Comparison of ENCODE assay signal across 22 cellular contexts in genomic region chr18:9822587-9822986, GRCh38.
DNase-seq lines count a peak whose midpoint lies in the region; ATAC-seq and TF ChIP-seq lines count a peak whose summit lies in the region.
"Had no signal": no experiment of that assay in that cellular context is flagged by ENCODE, and none has a peak within 500 bp of the region (broad histone marks: within the 10 kb centered on the region; RNA-seq: fewer than 3 reads in every experiment).

No MANE protein-coding gene starts in this region.

- no peak overlapping the region for H2BK20ac ChIP-seq in IMR-90 (ENCODE audit: low read depth, low read length)

- POLR2A ChIA-PET in IMR-90 (lab: Charles Lee; ENCODE audit: unreplicated experiment) = no interaction called here

- H3K27ac ChIP-seq in IMR-90 (ENCODE audit: insufficient read depth, low read length) (no peak overlapping the region), esophagus muscularis mucosa (replicated peaks in 1 of 4) (peak overlapping the region in 3 of 4 donors; percentile 83 to 88 (median 87)), gastrocnemius medialis (peak overlapping the region in 3 of 4 donors; percentile 62 to 78 (median 68))

- peaks cover 27 to 48% of the 10 kb centered on the region in 2 experiments for H3K79me1 ChIP-seq in IMR-90 (ENCODE audit: low read depth in 1 of 2, low read length in 2 of 2)

- no peak for TF ChIP-seq RAD21 in IMR-90 (IDR thresholded peaks at IDR 0.05; ENCODE audit: low read length)

- H3K27ac Mint-ChIP-seq in progenitor cell of endocrine pancreas = no peak overlapping the region
- H3K27ac Mint-ChIP-seq: CD4-positive, alpha-beta memory T cell had no signal

- H3K56ac ChIP-seq in IMR-90 (ENCODE audit: extremely low read depth, insufficient read depth, low read length) = no peak overlapping the region

- peaks cover 14% of the 10 kb centered on the region for H3K9me3 Mint-ChIP-seq in progenitor cell of endocrine pancreas (ENCODE audit: low read depth)

- no peaks in the 10 kb centered on the region for H3K27me3 ChIP-seq in IMR-90 (ENCODE audit: control insufficient read depth, insufficient read depth, low read length)
- H3K27me3 ChIP-seq in esophagus muscularis mucosa = no peaks in the 10 kb centered on the region
- H3K27me3 ChIP-seq in gastrocnemius medialis = no peaks in the 10 kb centered on the region

- no peak overlapping the region for H2BK120ac ChIP-seq in IMR-90 (ENCODE audit: low read depth, low read length)

- intact Hi-C loops in IMR-90 (cut with micrococcal nuclease) (no loop called here), esophagus muscularis mucosa (cut with DNase I) (no loop called here), gastrocnemius medialis (cut with DNase I; ENCODE audit: low total_unique reads) (no loop called here)

- H3K9me3 ChIP-seq in IMR-90 (ENCODE audit: control insufficient read depth, insufficient read depth, low read length) = no peaks in the 10 kb centered on the region
- peaks cover 0 to 7% (median 0%) of the 10 kb centered on the region in 4 donors for H3K9me3 ChIP-seq in esophagus muscularis mucosa
- H3K9me3 ChIP-seq in gastrocnemius medialis = no peaks in the 10 kb centered on the region

- in situ Hi-C loops in IMR-90 (cut with MboI; ENCODE audit: low sequenced_read_pairs) = no loop called here
- in situ Hi-C loops in gastrocnemius medialis (cut with MboI; ENCODE audit: low sequenced_read_pairs in 4 of 4) = loop anchor here in 2 of 4 donors (25.0 kb wide), 2 partner anchors 90 to 715 kb away; partner anchors contain the start of genes VAPA (in 2 of the 2) and NAPG (in 1 of the 2)

- no peak overlapping the region for H4K91ac ChIP-seq in IMR-90 (ENCODE audit: insufficient read depth, low read depth, low read length)

- H3K4me2 ChIP-seq in IMR-90 (ENCODE audit: low read depth, low read length) = no peak overlapping the region
- H3K4me2 ChIP-seq: A549 had no signal

- dilution Hi-C loops in IMR-90 (cut with HindIII; ENCODE audit: low sequenced_read_pairs, unreplicated experiment) = no loop called here

- no peak overlapping the region for H3K18ac ChIP-seq in IMR-90 (ENCODE audit: low read depth, low read length)

- TF ChIP-seq CTCF in IMR-90 (conservative IDR thresholded peaks at IDR 0.05; ENCODE audit: low read depth, low read length) (no peak), esophagus muscularis mucosa (IDR thresholded peaks at IDR 0.05) (no peak), gastrocnemius medialis (IDR thresholded peaks at IDR 0.05 in 4 of 5, conservative IDR thresholded peaks at IDR 0.05 in 1 of 5) (no peak), progenitor cell of endocrine pancreas (IDR thresholded peaks at IDR 0.05; ENCODE audit: unreplicated experiment) (no peak)

- no peak overlapping the region for H3K4ac ChIP-seq in IMR-90 (ENCODE audit: low read depth, low read length)

- H3K4me3 Mint-ChIP-seq in progenitor cell of endocrine pancreas (ENCODE audit: low read depth) = no peak overlapping the region
- H3K4me3 Mint-ChIP-seq: CD4-positive, alpha-beta memory T cell had no signal

- H3K4me1 Mint-ChIP-seq in progenitor cell of endocrine pancreas (ENCODE audit: low read depth) = peaks cover 3% of the 10 kb centered on the region
- H3K4me1 Mint-ChIP-seq: CD4-positive, alpha-beta memory T cell had no signal

- H4K8ac ChIP-seq in IMR-90 (ENCODE audit: low read depth in 2 of 2, low read length in 2 of 2) = no peak overlapping the region

- TF ChIP-seq POLR2A in IMR-90 (IDR thresholded peaks at IDR 0.05; ENCODE audit: low read depth, low read length) (no peak), esophagus muscularis mucosa (IDR thresholded peaks at IDR 0.05; ENCODE audit: low read depth) (no peak), gastrocnemius medialis (IDR thresholded peaks at IDR 0.05) (no peak)

- H3K9me1 ChIP-seq in IMR-90 (ENCODE audit: insufficient read depth, low read length) = peaks cover 21% of the 10 kb centered on the region

- no peaks in the 10 kb centered on the region for H3K36me3 Mint-ChIP-seq in progenitor cell of endocrine pancreas (ENCODE audit: insufficient read depth)
- H3K36me3 Mint-ChIP-seq: CD4-positive, alpha-beta memory T cell had no signal

- peaks cover 2% of the 10 kb centered on the region; the same call in 1 of the 2 replicates for H3K36me3 ChIP-seq in IMR-90 (ENCODE audit: control insufficient read depth, insufficient read depth, low read length)
- no peaks in the 10 kb centered on the region for H3K36me3 ChIP-seq in esophagus muscularis mucosa
- H3K36me3 ChIP-seq in gastrocnemius medialis = no peaks in the 10 kb centered on the region

- H3K4me3 ChIP-seq in IMR-90 (ENCODE audit: insufficient read depth, low read depth, low read length) (no peak overlapping the region), esophagus muscularis mucosa (no peak overlapping the region), gastrocnemius medialis (no peak overlapping the region)
- H3K4me3 ChIP-seq: A549, GM12878, GM23248 had no signal

- H3K9ac ChIP-seq in IMR-90 (ENCODE audit: low read depth, low read length) = no peak overlapping the region
- H3K9ac ChIP-seq: GM23248 had no signal

- H2AK5ac ChIP-seq in IMR-90 (ENCODE audit: low read depth, low read length) = no peak overlapping the region

- peak; percentile 89 for DNase-seq in DMS 273 (lab: John Stamatoyannopoulos, UW; ENCODE audit: unreplicated experiment)
- no peak for DNase-seq in IMR-90
- DNase-seq in esophagus muscularis mucosa (ENCODE audit: extremely low spot score) = no peak
- DNase-seq in gastrocnemius medialis = no peak
- DNase-seq in NCI-H345 treated with DMSO at 0.1 percent for 48 hours (lab: John Stamatoyannopoulos, UW; ENCODE audit: unreplicated experiment) = no peak
- no peak for DNase-seq in islet precursor cell
- DNase-seq in progenitor cell of endocrine pancreas (ENCODE audit: low spot score, unreplicated experiment) = no peak
- DNase-seq: 8988T; ACHN; AML-193; C1 segment of cervical spinal cord; Calu3; CD4-positive, alpha-beta memory T cell; COR-L47; DMS79; EL; GDM1; GM23248; H7; HCEC 1CT had no signal

- 98% methylated on average over 5 of the region's 8 CpGs; no CpG with 5 or more reads in 1 of the 2 experiments for WGBS in IMR-90 (ENCODE audit: extremely low coverage in 2 of 2, insufficient read length in 1 of 2), 2 experiments
- 97% methylated on average over 8 of the region's 8 CpGs for WGBS in esophagus muscularis mucosa

- H3K23ac ChIP-seq in IMR-90 (ENCODE audit: low read depth, low read length) = no peak overlapping the region

- no peaks in the 10 kb centered on the region for H4K20me1 ChIP-seq in IMR-90 (ENCODE audit: insufficient read depth, low read length)

- BruUV-seq in IMR-90 (replicated peaks; lab: Mats Ljungman, UMichigan) = no TSS peak

- CTCF ChIA-PET in IMR-90 (lab: Yijun Ruan, JAX) = no interaction called here

- peaks cover 24% of the 10 kb centered on the region for H3K4me1 ChIP-seq in IMR-90 (ENCODE audit: control insufficient read depth, insufficient read depth, low read length)
- H3K4me1 ChIP-seq in esophagus muscularis mucosa = peaks cover 24 to 50% (median 42%) of the 10 kb centered on the region in 4 donors
- peaks cover 46 to 47% of the 10 kb centered on the region in 2 donors for H3K4me1 ChIP-seq in gastrocnemius medialis

- TF ChIP-seq EP300 in esophagus muscularis mucosa (IDR thresholded peaks at IDR 0.05) = no peak

- ATAC-seq in IMR-90 (ENCODE audit: low read depth) = no peak
- ATAC-seq in gastrocnemius medialis = no peak
- ATAC-seq: A549, GM12878 had no signal

- peaks cover under 1% of the 10 kb centered on the region for H3K27me3 Mint-ChIP-seq in progenitor cell of endocrine pancreas

- H2AFZ ChIP-seq in IMR-90 (replicated peaks; ENCODE audit: low read length, poor library complexity) = no peak overlapping the region
- H2AFZ ChIP-seq: GM23248 had no signal

- no peak overlapping the region for H2AK9ac ChIP-seq in IMR-90 (replicated peaks; ENCODE audit: low read depth, low read length, poor library complexity)

- H2BK15ac ChIP-seq in IMR-90 (ENCODE audit: low read depth, low read length) = no peak overlapping the region

- H3K14ac ChIP-seq in IMR-90 (replicated peaks; ENCODE audit: low read depth, low read length) = 0 out of 2 replicates have a peak overlapping the region, but pooled peaks have one; percentile 71

- no peak overlapping the region for H2BK5ac ChIP-seq in IMR-90 (ENCODE audit: low read depth, low read length, poor library complexity, severe bottlenecking)

- no peak overlapping the region for H4K5ac ChIP-seq in IMR-90 (ENCODE audit: low read depth, low read length)

TF ChIP-seq in IMR-90, 13 proteins besides CTCF, POLR2A, EP300 and RAD21:
- TF ChIP-seq CEBPB (IDR thresholded peaks at IDR 0.05; ENCODE audit: low read depth, low read length) = no peak
- no peak for TF ChIP-seq RFX5 (IDR thresholded peaks at IDR 0.05; ENCODE audit: low read depth, low read length)
- TF ChIP-seq CHD1 (IDR thresholded peaks at IDR 0.05; ENCODE audit: low read depth, low read length) = no peak
TF ChIP-seq in IMR-90: peak in this region for 0.
